Comparison of ENCODE assay signal across 11 cellular contexts in genomic region chr10:8059191-8059936, GRCh38. TPM values are rescaled to one million over a fixed set of nuclear protein-coding genes. Genes with fewer than 3 reads are reported as not detected.
DNase-seq lines count a peak whose midpoint lies in the region; ATAC-seq, FAIRE-seq and TF ChIP-seq lines count a peak whose summit lies in the region.
"Had no signal": no experiment of that assay in that cellular context is flagged by ENCODE, and none has a peak within 500 bp of the region (broad histone marks: within the 10 kb centered on the region; RNA-seq: fewer than 3 reads in every experiment).

No MANE protein-coding gene starts in this region.

- no peaks in the 10 kb centered on the region for H3K79me2 ChIP-seq in HepG2 (ENCODE audit: insufficient read depth, low read length)

- no peaks in the 10 kb centered on the region for H3K9me3 Mint-ChIP-seq in activated naive CD8-positive, alpha-beta T cell treated with anti-CD3 and anti-CD28 coated beads, Interleukin-2, amount 10 ng/mL, durations not matched to agents 7 days and 5 days
- peaks cover 0 to 3% (median 0%) of the 10 kb centered on the region in 7 donors for H3K9me3 Mint-ChIP-seq in naive B cell

- H3K27me3 ChIP-seq in HepG2 (ENCODE audit: control insufficient read depth in 1 of 2, insufficient read depth in 2 of 2, low read length in 2 of 2) (peaks cover 26 to 90% of the 10 kb centered on the region in 2 experiments), right lobe of liver (peaks cover 0 to 7% of the 10 kb centered on the region in 2 donors)

- no peaks in the 10 kb centered on the region for H4K20me1 ChIP-seq in HepG2 (ENCODE audit: insufficient read depth, low read length)

- DNase-seq in HepG2 (ENCODE audit: low spot score): no peak
- DNase-seq in right lobe of liver: no peak
- DNase-seq in activated naive CD8-positive, alpha-beta T cell treated with anti-CD3 and anti-CD28 coated beads, Interleukin-2, amount 10 ng/mL, durations not matched to agents 7 days and 5 days: peak; percentile 41
- no peak for DNase-seq in naive B cell
- DNase-seq in NCI-H774 (lab: John Stamatoyannopoulos, UW): no peak
- DNase-seq in activated effector memory CD4-positive, alpha-beta T cell treated with Interleukin-2 at 50 U/mL for 16 hours: no peak
- no peak for DNase-seq in NCI-H2171 treated with DMSO at 0.1 percent for 48 hours (lab: John Stamatoyannopoulos, UW)
- DNase-seq: NCI-H2081 treated with DMSO at 0.1 percent for 48 hours had no signal

- ATAC-seq in HepG2: peak; percentile 25; the same call in 2 of the 3 replicates
- ATAC-seq in right lobe of liver: no peak
- ATAC-seq in activated naive CD8-positive, alpha-beta T cell treated with anti-CD3 and anti-CD28 coated beads, Interleukin-2, amount 10 ng/mL, durations not matched to agents 7 days and 5 days (ENCODE audit: low read depth): no peak
- ATAC-seq in naive B cell (ENCODE audit: low read depth in 2 of 2): no peak
- no peak for ATAC-seq in HG03045 (IDR thresholded peaks at IDR 0.05; ENCODE audit: unreplicated experiment)

- FAIRE-seq in HepG2 (lab: Jason Lieb, UNC): no peak
- FAIRE-seq: RCC 7860 had no signal

- peak overlapping the region; percentile 92 for H3K27ac Mint-ChIP-seq in activated naive CD8-positive, alpha-beta T cell treated with anti-CD3 and anti-CD28 coated beads, Interleukin-2, amount 10 ng/mL, durations not matched to agents 7 days and 5 days
- H3K27ac Mint-ChIP-seq in naive B cell: no peak overlapping the region

- H3K36me3 ChIP-seq in HepG2 (replicated peaks in 1 of 2; ENCODE audit: control insufficient read depth in 1 of 2, insufficient read depth in 2 of 2, low read length in 2 of 2): no peaks in the 10 kb centered on the region
- H3K36me3 ChIP-seq in right lobe of liver: no peaks in the 10 kb centered on the region
- H3K36me3 ChIP-seq: ascending aorta had no signal

- peaks cover 52% of the 10 kb centered on the region for H3K4me1 Mint-ChIP-seq in activated naive CD8-positive, alpha-beta T cell treated with anti-CD3 and anti-CD28 coated beads, Interleukin-2, amount 10 ng/mL, durations not matched to agents 7 days and 5 days
- H3K4me1 Mint-ChIP-seq in naive B cell: peaks cover 28 to 47% (median 45%) of the 10 kb centered on the region in 3 donors

- H3K27me3 Mint-ChIP-seq in activated naive CD8-positive, alpha-beta T cell treated with anti-CD3 and anti-CD28 coated beads, Interleukin-2, amount 10 ng/mL, durations not matched to agents 7 days and 5 days: no peaks in the 10 kb centered on the region
- peaks cover 65 to 92% (median 81%) of the 10 kb centered on the region in 3 donors for H3K27me3 Mint-ChIP-seq in naive B cell

- no TSS peak for BruUV-seq in HepG2 (replicated peaks; lab: Mats Ljungman, UMichigan)

- H3K9ac ChIP-seq in HepG2 (ENCODE audit: insufficient read depth, low read depth, low read length): no peak overlapping the region

- POLR2A ChIA-PET in HepG2 (lab: Yijun Ruan, JAX): no interaction called here
- POLR2A ChIA-PET in activated naive CD8-positive, alpha-beta T cell treated with anti-CD3 and anti-CD28 coated beads, Interleukin-2, amount 10 ng/mL, durations not matched to agents 7 days and 5 days (lab: Charles Lee): interaction anchor here (1.1 to 4.2 kb wide), 12 partner anchors 12 to 385 kb away, joined by 3 to 30 read pairs (median 6); no protein-coding TSS in a partner anchor

- H3K36me3 Mint-ChIP-seq in activated naive CD8-positive, alpha-beta T cell treated with anti-CD3 and anti-CD28 coated beads, Interleukin-2, amount 10 ng/mL, durations not matched to agents 7 days and 5 days: peaks cover 68% of the 10 kb centered on the region
- peaks cover 9 to 14% of the 10 kb centered on the region in 2 donors for H3K36me3 Mint-ChIP-seq in naive B cell

- H3K4me3 Mint-ChIP-seq in activated naive CD8-positive, alpha-beta T cell treated with anti-CD3 and anti-CD28 coated beads, Interleukin-2, amount 10 ng/mL, durations not matched to agents 7 days and 5 days: peak overlapping the region; percentile 91
- peak overlapping the region in 6 of 8 donors; percentile 29 to 86 (median 76) for H3K4me3 Mint-ChIP-seq in naive B cell

- CTCF ChIA-PET in HepG2 (lab: Yijun Ruan, JAX; ENCODE audit: low intra/inter-chr PET ratio, low total read pairs): no interaction called here

- H3K27ac ChIP-seq in HepG2 (ENCODE audit: extremely low read length, insufficient read depth, low read length) (no peak overlapping the region), right lobe of liver (no peak overlapping the region)
- H3K27ac ChIP-seq: ascending aorta had no signal

- H2AFZ ChIP-seq in HepG2 (ENCODE audit: low read length): no peak overlapping the region

- H3K4me1 ChIP-seq in HepG2 (ENCODE audit: insufficient read depth, low read length): no peaks in the 10 kb centered on the region
- H3K4me1 ChIP-seq in right lobe of liver: no peaks in the 10 kb centered on the region

- H3K9me3 ChIP-seq in HepG2 (ENCODE audit: low read length): no peaks in the 10 kb centered on the region
- no peaks in the 10 kb centered on the region for H3K9me3 ChIP-seq in right lobe of liver
- H3K9me3 ChIP-seq: ascending aorta had no signal

- no peak for TF ChIP-seq RAD21 in HepG2 (CRISPR knock-in tag; IDR thresholded peaks at IDR 0.05)

- TF ChIP-seq POLR2A in HepG2 (IDR thresholded peaks at IDR 0.05; ENCODE audit: insufficient read depth in 1 of 2, low read depth in 2 of 2, low read length in 2 of 2) (no peak), right lobe of liver (IDR thresholded peaks at IDR 0.05) (no peak)

- TF ChIP-seq EP300 in HepG2 (IDR thresholded peaks at IDR 0.05; ENCODE audit: low read depth in 2 of 2, low read length in 2 of 2) (no peak), HepG2 (CRISPR knock-in tag; IDR thresholded peaks at IDR 0.05; ENCODE audit: borderline replicate concordance) (no peak)

- H3K4me3 ChIP-seq in HepG2 (replicated peaks in 1 of 3; ENCODE audit: insufficient read depth in 1 of 3, low read depth in 2 of 3, low read length in 3 of 3): no peak overlapping the region
- H3K4me3 ChIP-seq in right lobe of liver: no peak overlapping the region

- TF ChIP-seq CTCF in HepG2 (CRISPR knock-in tag; IDR thresholded peaks at IDR 0.05) (no peak), right lobe of liver (IDR thresholded peaks at IDR 0.05) (no peak)

- WGBS in HepG2 (ENCODE audit: low lambda C conversion rate): 17% methylated on average over 16 of the region's 16 CpGs
- WGBS in right lobe of liver (ENCODE audit: insufficient coverage, low coverage, low lambda C conversion rate, missing lambda C conversion rate): 35% methylated on average over 16 of the region's 16 CpGs

- intact Hi-C loops in HepG2 (cut with micrococcal nuclease; ENCODE audit: unreplicated experiment): no loop called here
- intact Hi-C loops in right lobe of liver (cut with DNase I): no loop called here

- in situ Hi-C loops in HepG2 (cut with HindIII; ENCODE audit: extremely low pct_ligation_motif_present, low pct_unique_long_range_greater_than_20kb): no loop called here

- H3K4me2 ChIP-seq in HepG2 (ENCODE audit: low read depth, low read length): no peak overlapping the region

TF ChIP-seq in HepG2, 621 proteins besides CTCF, POLR2A, EP300 and RAD21:
- TF ChIP-seq ZBTB3 (CRISPR knock-in tag; IDR thresholded peaks at IDR 0.05; ENCODE audit: borderline replicate concordance, low read depth) (no peak), EZH2 (conservative IDR thresholded peaks at IDR 0.05; ENCODE audit: low read depth, low read length) (peak; percentile 43; the same call in 1 of the 2 replicates)

RNA-seq across cellular contexts. Expression of gene GATA3, which starts 4.9 kb away (rescaled TPM):
- total RNA-seq in HepG2 (2016; rRNA removed; fragmentation: Illumina TruSeq; extraction: Trizol) (not detected in 2 replicates), right lobe of liver (1 to 10 TPM in 1 of 6 experiments, under 1 TPM in 4, not detected in 1; 0.26 to 1.0 (median 0.53) TPM)
- not detected in 2 replicates for total RNA-seq in HepG2 (2016; cell fraction: cytosol; rRNA removed; fragmentation: Illumina TruSeq; extraction: Trizol; ENCODE audit: low read depth)
- total RNA-seq in HepG2 (2016; cell fraction: insoluble cytoplasmic fraction; rRNA removed; fragmentation: Illumina TruSeq; extraction: Trizol): not detected in 2 replicates
- not detected in 2 replicates for total RNA-seq in HepG2 (2016; cell fraction: membrane; rRNA removed; fragmentation: Illumina TruSeq; extraction: Trizol)
- total RNA-seq in HepG2 (2016; cell fraction: nucleus; rRNA removed; fragmentation: Illumina TruSeq; extraction: Trizol): not detected in 2 replicates
- polyA plus RNA-seq in HepG2 (2011; rRNA removed) (not detected in 2 replicates), naive B cell (ENCODE audit: low read depth in 6 of 6) (under 1 TPM in 3 of 6 donors, not detected in 3; 0.12 to 0.26 (median 0.14) TPM)
- not detected in 2 replicates for polyA plus RNA-seq in HepG2 (2011; cell fraction: cytosol; rRNA removed)
- not detected in 2 replicates for polyA plus RNA-seq in HepG2 (2011; cell fraction: nucleus; rRNA removed)
- not detected in 2 replicates for polyA plus RNA-seq in HepG2 (2012)
- polyA plus RNA-seq in HepG2 (2016; cell fraction: cytosol; fragmentation: Illumina TruSeq; extraction: Trizol; ENCODE audit: low read depth): not detected in 2 replicates
- not detected in 2 replicates for polyA plus RNA-seq in HepG2 (2016; cell fraction: insoluble cytoplasmic fraction; fragmentation: Illumina TruSeq; extraction: Trizol; ENCODE audit: low read depth)
- polyA plus RNA-seq in HepG2 (2016; cell fraction: membrane; fragmentation: Illumina TruSeq; extraction: Trizol; ENCODE audit: low read depth): not detected in 2 replicates
- polyA plus RNA-seq in HepG2 (2016; cell fraction: nucleus; fragmentation: Illumina TruSeq; extraction: Trizol; ENCODE audit: insufficient read depth, low read depth): not detected in 2 replicates
- not detected in 2 replicates for polyA minus RNA-seq in HepG2 (2011; rRNA and poly(A)+ RNA removed; ENCODE audit: low replicate concordance)
- not detected in 2 replicates for polyA minus RNA-seq in HepG2 (2011; cell fraction: cytosol; rRNA and poly(A)+ RNA removed)
- not detected in 2 replicates for polyA minus RNA-seq in HepG2 (2011; cell fraction: nucleus; rRNA and poly(A)+ RNA removed)
- total RNA-seq in activated naive CD8-positive, alpha-beta T cell treated with anti-CD3 and anti-CD28 coated beads, Interleukin-2, amount 10 ng/mL, durations not matched to agents 7 days and 5 days: 10 to 100 TPM; 48.3 to 49.1 TPM
- total RNA-seq: ascending aorta had no signal

Comparison
In these comparisons a context has a peak if more than half of its experiments do, and no peak if none do; other contexts are left out.
1. RNA of gene GATA3, which starts 4.9 kb away (total RNA-seq): 48.3 to 49.1 TPM in activated naive CD8-positive, alpha-beta T cell treated with anti-CD3 and anti-CD28 coated beads, Interleukin-2, amount 10 ng/mL, durations not matched to agents 7 days and 5 days; 0.26 to 1.0 TPM in right lobe of liver and not detected in HepG2; every median in the first group is over 10 times any median in the second.